19 cellular contexts compared by ENCODE assay signal in genomic region chr1:15755021-15755642, GRCh38. TPM values are rescaled to one million over a fixed set of nuclear protein-coding genes. Genes with fewer than 3 reads are reported as not detected.
"Had no signal": no experiment of that assay in that cellular context is flagged by ENCODE, and none has a peak within 500 bp of the region (broad histone marks: within the 10 kb centered on the region; RNA-seq: fewer than 3 reads in every experiment).

No MANE protein-coding gene starts in this region.

- H3K27ac ChIP-seq: cardiac muscle cell, ovary, testis had no signal

- H3K27ac Mint-ChIP-seq: activated naive CD4-positive, alpha-beta T cell treated with anti-CD3 and anti-CD28 coated beads for 36 hours; activated T-helper 2 cell treated with anti-CD3 and anti-CD28 coated beads, Interferon-gamma antibody, Interleukin-2, Interleukin-4, amounts not matched to agents 10 μg/mL and 5 μg/mL and 100 μg/mL, durations not matched to agents 14 hours and 24 hours and 36 hours; mesothelial cell of epicardium had no signal

- H3K4me3 ChIP-seq: cardiac muscle cell, lung, ovary, stomach, testis had no signal

- DNase-seq: activated CD4-positive, CD25-positive, alpha-beta regulatory T cell treated with anti-CD3 and anti-CD28 coated beads, Interleukin-2, amount 50 U/mL, for 72 hours; activated naive CD4-positive, alpha-beta T cell treated with anti-CD3 and anti-CD28 coated beads for 36 hours; activated T-cell treated with anti-CD3 and anti-CD28 coated beads for 4 hours; ovary; stimulated activated CD4-positive, alpha-beta T cell treated with anti-CD3 and anti-CD28 coated beads, Interleukin-12 subunit alpha, Interleukin-12 subunit beta, amount 100 ng/mL, for 4 hours; stimulated activated CD4-positive, alpha-beta T cell treated with anti-CD3 and anti-CD28 coated beads, Interleukin-2, amount 100 ng/mL, for 24 hours; stomach; T-helper 9 cell; testis had no signal

- H3K36me3 ChIP-seq: cardiac muscle cell, ovary, stomach had no signal

- H3K9me3 ChIP-seq: ovary, stomach, testis had no signal

- H3K36me3 Mint-ChIP-seq: mesothelial cell of epicardium had no signal

- H3K9me3 Mint-ChIP-seq: activated naive CD4-positive, alpha-beta T cell treated with anti-CD3 and anti-CD28 coated beads for 36 hours; activated T-helper 2 cell treated with anti-CD3 and anti-CD28 coated beads, Interferon-gamma antibody, Interleukin-2, Interleukin-4, amounts not matched to agents 10 μg/mL and 5 μg/mL and 100 μg/mL, durations not matched to agents 14 hours and 24 hours and 36 hours; mesothelial cell of epicardium had no signal

- H3K4me3 Mint-ChIP-seq: activated naive CD4-positive, alpha-beta T cell treated with anti-CD3 and anti-CD28 coated beads for 36 hours; mesothelial cell of epicardium had no signal

- FAIRE-seq: endometrium, urothelium cell line had no signal

- H3K27me3 ChIP-seq: cardiac muscle cell, ovary, testis had no signal

RNA-seq across cellular contexts. Expression of gene FBLIM1, which starts 3.5 kb away (rescaled TPM):
- total RNA-seq: activated naive CD4-positive, alpha-beta T cell treated with anti-CD3 and anti-CD28 coated beads for 36 hours; activated T-helper 2 cell treated with anti-CD3 and anti-CD28 coated beads, Interferon-gamma antibody, Interleukin-2, Interleukin-4, amounts not matched to agents 10 μg/mL and 5 μg/mL and 100 μg/mL, durations not matched to agents 14 hours and 24 hours and 36 hours had no signal

RNA-seq across cellular contexts. Expression of gene TMEM82, which starts 12.8 kb away (rescaled TPM):
- total RNA-seq: activated naive CD4-positive, alpha-beta T cell treated with anti-CD3 and anti-CD28 coated beads for 36 hours; activated T-helper 2 cell treated with anti-CD3 and anti-CD28 coated beads, Interferon-gamma antibody, Interleukin-2, Interleukin-4, amounts not matched to agents 10 μg/mL and 5 μg/mL and 100 μg/mL, durations not matched to agents 14 hours and 24 hours and 36 hours; esophagus mucosa; lung; mesothelial cell of epicardium; myocyte; ovary; pulmonary artery endothelial cell; testis had no signal
- polyA plus RNA-seq: cardiac muscle cell, lung, neural cell, ovary had no signal
